Comparison of ENCODE assay signal across 13 cellular contexts in the genomic region with DNA sequence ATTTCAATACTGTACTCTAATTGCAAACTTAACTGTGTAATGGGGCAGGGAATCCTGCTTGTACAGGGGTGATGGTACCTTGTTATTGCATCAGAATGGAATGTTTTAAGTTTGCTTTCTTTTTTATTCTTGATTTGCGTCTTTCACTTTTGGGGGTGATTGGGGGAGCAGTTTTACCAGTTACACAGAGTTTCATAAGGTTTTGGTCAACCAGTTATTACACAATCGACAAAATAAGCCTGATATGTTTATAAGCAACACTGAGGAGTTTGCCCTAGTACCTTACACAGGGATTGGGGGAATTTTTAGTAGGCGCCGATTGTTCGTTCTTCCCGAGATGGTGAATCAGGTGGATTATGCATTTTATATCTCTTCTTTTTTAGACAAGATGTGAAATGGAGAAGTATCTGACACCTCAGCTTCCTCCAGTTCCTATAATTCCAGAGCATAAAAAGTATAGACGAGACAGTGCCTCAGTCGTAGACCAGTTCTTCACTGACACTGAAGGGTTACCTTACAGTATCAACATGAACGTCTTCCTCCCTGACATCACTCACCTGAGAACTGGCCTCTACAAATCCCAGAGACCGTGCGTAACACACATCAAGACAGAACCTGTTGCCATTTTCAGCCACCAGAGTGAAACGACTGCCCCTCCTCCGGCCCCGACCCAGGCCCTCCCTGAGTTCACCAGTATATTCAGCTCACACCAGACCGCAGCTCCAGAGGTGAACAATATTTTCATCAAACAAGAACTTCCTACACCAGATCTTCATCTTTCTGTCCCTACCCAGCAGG. TPM values are rescaled to one million over a fixed set of nuclear protein-coding genes. Genes with fewer than 3 reads are reported as not detected.
DNase-seq lines count a peak whose midpoint lies in the region; ATAC-seq, FAIRE-seq and TF ChIP-seq lines count a peak whose summit lies in the region.
"Had no signal": no experiment of that assay in that cellular context is flagged by ENCODE, and none has a peak within 500 bp of the region (broad histone marks: within the 10 kb centered on the region; RNA-seq: fewer than 3 reads in every experiment).

No MANE protein-coding gene starts in this region.

- H3K9me2 ChIP-seq in GM23338 (ENCODE audit: insufficient read depth): no peaks in the 10 kb centered on the region

- no peak for FAIRE-seq in astrocyte (lab: Jason Lieb, UNC)
- FAIRE-seq in small intestine (lab: Jason Lieb, UNC): no peak

- ATAC-seq in GM23338 (no peak), GM21723 (IDR thresholded peaks at IDR 0.05; ENCODE audit: unreplicated experiment) (no peak)

- H3K4me3 ChIP-seq in GM23338 (no peak overlapping the region), astrocyte (ENCODE audit: insufficient read depth, low read depth, low read length) (no peak overlapping the region), kidney epithelial cell (ENCODE audit: low read depth, low read length) (peak overlapping the region; percentile 96), small intestine (ENCODE audit: low read depth in 1 of 2, low read length in 2 of 2) (peak overlapping the region; percentile 37 to 50)

- no peak overlapping the region for H3K27ac Mint-ChIP-seq in GM23338
- H3K27ac Mint-ChIP-seq in astrocyte (ENCODE audit: unreplicated experiment): peak overlapping the region; percentile 43
- H3K27ac Mint-ChIP-seq: activated naive CD8-positive, alpha-beta T cell treated with anti-CD3 and anti-CD28 coated beads for 36 hours had no signal

- H2AFZ ChIP-seq in GM23338 (no peak overlapping the region), astrocyte (ENCODE audit: low read depth, low read length) (no peak overlapping the region)

- H3K79me2 ChIP-seq in GM23338 (replicated peaks; ENCODE audit: insufficient read depth): no peaks in the 10 kb centered on the region
- peaks cover 32% of the 10 kb centered on the region for H3K79me2 ChIP-seq in astrocyte (ENCODE audit: insufficient read depth, low read length)

- WGBS in small intestine, 3 donors: 12 to 65% (median 43%) methylated on average over 15 of the region's 15 CpGs

- peaks cover 4% of the 10 kb centered on the region for H3K36me3 Mint-ChIP-seq in GM23338 (ENCODE audit: low read depth)
- H3K36me3 Mint-ChIP-seq in astrocyte (ENCODE audit: low read depth, unreplicated experiment): peaks cover 4% of the 10 kb centered on the region

- H3K4me2 ChIP-seq in GM23338 (peak overlapping the region; percentile 84; the same call in 1 of the 2 replicates), astrocyte (ENCODE audit: low read length) (peak overlapping the region; percentile 86)

- H3K4me3 Mint-ChIP-seq in GM23338 (no peak overlapping the region; the same call in 2 of the 3 replicates), astrocyte (ENCODE audit: unreplicated experiment) (peak overlapping the region; percentile 96)

- H3F3A ChIP-seq in GM23338 (replicated peaks; ENCODE audit: low read depth): no peaks in the 10 kb centered on the region

- H3K27me3 Mint-ChIP-seq in GM23338 (ENCODE audit: insufficient read depth, low read depth, poor library complexity) (peaks cover 46% of the 10 kb centered on the region), astrocyte (ENCODE audit: low read depth, unreplicated experiment) (no peaks in the 10 kb centered on the region)

- H3K36me3 ChIP-seq in GM23338 (ENCODE audit: insufficient read depth) (no peaks in the 10 kb centered on the region), astrocyte (ENCODE audit: insufficient read depth, low read length) (peaks cover 20% of the 10 kb centered on the region), kidney epithelial cell (ENCODE audit: control insufficient read depth, insufficient read depth, low read length) (no peaks in the 10 kb centered on the region), small intestine (ENCODE audit: control insufficient read depth in 2 of 2, insufficient read depth in 2 of 2, low read length in 2 of 2) (peaks cover 2 to 14% of the 10 kb centered on the region in 2 donors)

- peaks cover 61% of the 10 kb centered on the region for H3K27me3 ChIP-seq in GM23338 (ENCODE audit: insufficient read depth)
- no peaks in the 10 kb centered on the region for H3K27me3 ChIP-seq in astrocyte (ENCODE audit: insufficient read depth, low read length)
- no peaks in the 10 kb centered on the region for H3K27me3 ChIP-seq in kidney epithelial cell (ENCODE audit: control insufficient read depth, insufficient read depth, low read length)
- H3K27me3 ChIP-seq in small intestine (ENCODE audit: control insufficient read depth in 2 of 2, insufficient read depth in 2 of 2, low read length in 2 of 2): no peaks in the 10 kb centered on the region

- H3K4me1 ChIP-seq in GM23338 (ENCODE audit: insufficient read depth) (peaks cover 44% of the 10 kb centered on the region), astrocyte (ENCODE audit: insufficient read depth, low read length) (peaks cover 9% of the 10 kb centered on the region), small intestine (ENCODE audit: control insufficient read depth in 2 of 2, insufficient read depth in 1 of 2, low read depth in 1 of 2, low read length in 1 of 2) (peaks cover 0 to 4% of the 10 kb centered on the region in 2 donors)

- H4K20me1 ChIP-seq in GM23338 (replicated peaks; ENCODE audit: insufficient read depth) (no peaks in the 10 kb centered on the region), astrocyte (ENCODE audit: insufficient read depth, low read length) (peaks cover 13% of the 10 kb centered on the region)

- DNase-seq in GM23338 (ENCODE audit: low spot score): peak; percentile 22
- no peak for DNase-seq in astrocyte (ENCODE audit: low read depth)
- DNase-seq in kidney epithelial cell (ENCODE audit: low read depth): no peak
- DNase-seq in small intestine: peak; percentile 70
- DNase-seq in NCI-H524 (lab: John Stamatoyannopoulos, UW): no peak
- no peak for DNase-seq in MV-4-11 (lab: John Stamatoyannopoulos, UW)
- no peak for DNase-seq in substantia nigra (lab: John Stamatoyannopoulos, UW)
- DNase-seq: activated CD4-positive, alpha-beta T cell treated with anti-CD3 and anti-CD28 coated beads, Interleukin-2, amount 50 U/mL, for 4 hours; activated naive CD8-positive, alpha-beta T cell treated with anti-CD3 and anti-CD28 coated beads for 36 hours; NCI-H524 treated with DMSO at 0.1 percent for 48 hours; posterior cingulate gyrus; SW 1271 had no signal

- H3K9me3 ChIP-seq in astrocyte (ENCODE audit: insufficient read depth, low read depth, low read length) (no peaks in the 10 kb centered on the region), small intestine (ENCODE audit: control insufficient read depth, low read depth) (no peaks in the 10 kb centered on the region)

- H3K9ac ChIP-seq in astrocyte (ENCODE audit: low read length): no peak overlapping the region

- H3K4me1 Mint-ChIP-seq in GM23338 (peaks cover 55% of the 10 kb centered on the region), astrocyte (ENCODE audit: low read depth, unreplicated experiment) (peaks cover 7% of the 10 kb centered on the region)

- H3K27ac ChIP-seq in GM23338 (ENCODE audit: low read depth): no peak overlapping the region
- no peak overlapping the region for H3K27ac ChIP-seq in astrocyte (ENCODE audit: low read depth, low read length)
- peak overlapping the region; percentile 16 to 66 for H3K27ac ChIP-seq in small intestine (ENCODE audit: low read depth in 1 of 2, low read length in 1 of 2)
- no peak overlapping the region for H3K27ac ChIP-seq in substantia nigra (ENCODE audit: low read depth, low read length, poor library complexity, severe bottlenecking)

- H3K9me3 Mint-ChIP-seq in GM23338 (no peaks in the 10 kb centered on the region; the same call in 2 of the 3 replicates), astrocyte (ENCODE audit: unreplicated experiment) (no peaks in the 10 kb centered on the region)
- H3K9me3 Mint-ChIP-seq: activated naive CD8-positive, alpha-beta T cell treated with anti-CD3 and anti-CD28 coated beads for 36 hours had no signal

- no peak for TF ChIP-seq CTCF in GM23338 (conservative IDR thresholded peaks at IDR 0.05; ENCODE audit: low read depth in 2 of 2)
- TF ChIP-seq CTCF in astrocyte (IDR thresholded peaks at IDR 0.05; ENCODE audit: insufficient read depth, low read depth, low read length): no peak
- no peak for TF ChIP-seq CTCF in kidney epithelial cell (IDR thresholded peaks at IDR 0.05; ENCODE audit: insufficient read depth, low read length, poor library complexity, severe bottlenecking)

RNA-seq across cellular contexts. Expression of gene KLF5, which starts 2.9 kb away (rescaled TPM):
- 0.66 and 1.5 TPM in 2 replicates for total RNA-seq in GM23338 (2014; rRNA removed; shearing (Covaris generic))
- polyA plus RNA-seq in GM23338 (2016; fragmentation: Nextera tagmentation; extraction: Ambion mirVana) (1.7 and 1.8 TPM in 2 replicates), small intestine (100 to 1,000 TPM; 126 to 178 (median 141) TPM)
- total RNA-seq in astrocyte (13.8 and 21.4 TPM in 2 replicates), kidney epithelial cell (23.0 and 26.4 TPM in 2 replicates)

Comparison
In these comparisons a context has a peak if more than half of its experiments do, and no peak if none do; other contexts are left out.
1. DNase-seq: peak in GM23338 (single experiment) and small intestine (single experiment); none in astrocyte (single experiment), kidney epithelial cell (single experiment), NCI-H524 (0 of 2), MV-4-11 (single experiment) and substantia nigra (0 of 49).
2. H3K27ac ChIP-seq: peak in small intestine (2 of 2); none in GM23338 (single experiment), astrocyte (single experiment) and substantia nigra (single experiment).
3. H3K4me3 ChIP-seq: peak in kidney epithelial cell (single experiment) and small intestine (2 of 2); none in GM23338 (single experiment) and astrocyte (single experiment).